Comparison of ENCODE assay signal across 9 cellular contexts in the genomic region with DNA sequence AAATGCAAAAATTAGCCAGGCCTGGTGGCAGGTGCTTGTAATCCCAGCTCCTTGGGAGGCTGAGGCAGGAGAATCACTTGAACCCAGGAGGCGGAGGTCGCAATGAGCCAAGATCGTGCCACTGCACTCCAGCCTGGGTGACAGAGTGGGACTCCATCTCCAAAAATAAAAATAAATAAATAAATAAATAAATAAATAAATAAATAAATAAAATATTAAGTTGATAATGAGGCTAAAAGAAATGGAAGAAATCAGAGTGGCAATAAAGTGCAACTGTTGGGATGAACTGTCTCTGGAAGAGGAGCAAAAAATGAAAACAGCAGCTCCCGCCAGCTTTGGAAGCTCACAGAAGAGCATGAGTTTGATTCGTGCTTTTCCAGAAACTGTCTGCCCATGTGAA. TPM values are rescaled to one million over a fixed set of nuclear protein-coding genes. Genes with fewer than 3 reads are reported as not detected.
"Had no signal": no experiment of that assay in that cellular context is flagged by ENCODE, and none has a peak within 500 bp of the region (broad histone marks: within the 10 kb centered on the region; RNA-seq: fewer than 3 reads in every experiment).

No MANE protein-coding gene starts in this region.

RNA-seq across cellular contexts. Expression of a gene that starts 30.6 kb away (rescaled TPM):
- total RNA-seq: activated B cell treated with CpG ODN at 0.5 μM for 24 hours; activated CD4-positive, alpha-beta memory T cell treated with anti-CD3 and anti-CD28 coated beads for 36 hours; activated CD4-positive, alpha-beta memory T cell treated with anti-CD3 and anti-CD28 coated beads, Interleukin-2, amount 10 ng/mL, durations not matched to agents 7 days and 5 days; activated CD4-positive, alpha-beta T cell treated with anti-CD3 and anti-CD28 coated beads for 36 hours; activated CD4-positive, alpha-beta T cell treated with anti-CD3 and anti-CD28 coated beads, Interleukin-2, amount 10 ng/mL, durations not matched to agents 24 days and 14 days; activated CD8-positive, alpha-beta memory T cell treated with anti-CD3 and anti-CD28 coated beads for 36 hours; activated CD8-positive, alpha-beta memory T cell treated with anti-CD3 and anti-CD28 coated beads, Interleukin-2, amount 10 ng/mL, durations not matched to agents 7 days and 5 days; T-helper 1 cell treated with Interleukin-12 subunit alpha and Interleukin-12 subunit beta and Interleukin-4 antibody, amounts not matched to agents 30 ng/mL and 1 ng/mL, for 36 hours; T-helper 17 cell had no signal
